14 cellular contexts compared by ENCODE assay signal in the genomic region with DNA sequence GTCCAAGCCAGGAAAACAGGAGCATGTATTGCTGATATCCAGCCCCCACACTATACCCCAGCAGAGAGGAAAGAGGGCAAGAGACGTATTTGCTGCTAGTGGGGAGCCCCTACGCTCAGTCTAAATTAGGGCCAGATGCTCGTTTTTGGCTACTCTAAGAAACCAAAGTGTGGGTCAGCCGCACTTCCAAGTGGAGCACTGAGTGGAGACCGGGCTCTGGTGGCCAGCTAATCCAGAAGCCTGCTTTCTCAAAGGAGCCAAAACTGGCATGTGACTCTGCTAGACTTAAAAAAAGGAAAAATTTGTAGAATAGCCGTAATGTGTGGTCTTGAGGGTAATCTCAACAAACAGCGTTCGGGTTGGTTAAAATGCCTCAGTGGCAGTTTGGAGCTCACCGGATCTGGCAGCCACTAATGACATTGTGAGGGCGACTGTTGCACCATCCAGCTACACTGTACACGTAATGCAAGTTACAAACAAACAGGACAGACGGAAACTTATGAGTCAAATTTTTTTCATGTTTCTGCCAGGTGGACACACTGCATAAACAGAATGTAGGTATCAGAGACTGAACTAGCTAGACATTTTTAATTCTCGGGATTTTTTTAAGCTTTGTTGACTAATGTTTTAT.
"Had no signal": no experiment of that assay in that cellular context is flagged by ENCODE, and none has a peak within 500 bp of the region (broad histone marks: within the 10 kb centered on the region; RNA-seq: fewer than 3 reads in every experiment).

No MANE protein-coding gene starts in this region.

- H3K27ac ChIP-seq: esophagus squamous epithelium, hepatocyte, neural progenitor cell, spleen, upper lobe of left lung had no signal

- H3K27ac Mint-ChIP-seq: activated CD4-positive, alpha-beta memory T cell treated with anti-CD3 and anti-CD28 coated beads for 36 hours; activated naive CD4-positive, alpha-beta T cell treated with anti-CD3 and anti-CD28 coated beads for 36 hours; brain; neural progenitor cell; stimulated activated memory B cell treated with anti-CD40 and anti-IgM and Interleukin-4, amounts not matched to agents 10 μg/mL and 1 μg/mL and 100 μg/mL, for 72 hours had no signal

- H3K36me3 ChIP-seq: esophagus squamous epithelium, neural progenitor cell, spleen, upper lobe of left lung had no signal

- H3K9me3 Mint-ChIP-seq: activated CD4-positive, alpha-beta memory T cell treated with anti-CD3 and anti-CD28 coated beads for 36 hours; stimulated activated memory B cell treated with anti-CD40 and anti-IgM and Interleukin-4, amounts not matched to agents 10 μg/mL and 1 μg/mL and 100 μg/mL, for 72 hours had no signal

- H3K36me3 Mint-ChIP-seq: activated CD4-positive, alpha-beta memory T cell treated with anti-CD3 and anti-CD28 coated beads for 36 hours; brain; neural progenitor cell had no signal

- H3K27me3 ChIP-seq: esophagus squamous epithelium, neural progenitor cell, spleen, upper lobe of left lung had no signal

- H3K4me1 ChIP-seq: spleen had no signal

- H3K27me3 Mint-ChIP-seq: activated CD4-positive, alpha-beta memory T cell treated with anti-CD3 and anti-CD28 coated beads for 36 hours; stimulated activated memory B cell treated with anti-CD40 and anti-IgM and Interleukin-4, amounts not matched to agents 10 μg/mL and 1 μg/mL and 100 μg/mL, for 72 hours had no signal

- H2AFZ ChIP-seq: hepatocyte, neural progenitor cell had no signal

- DNase-seq: activated CD4-positive, alpha-beta memory T cell treated with anti-CD3 and anti-CD28 coated beads for 36 hours; activated naive CD4-positive, alpha-beta T cell treated with anti-CD3 and anti-CD28 coated beads for 36 hours; dermis blood vessel endothelial cell; esophagus squamous epithelium; kidney glomerular epithelial cell; posterior cingulate gyrus; SIG-M5; spleen; stimulated activated CD4-positive, alpha-beta T cell treated with anti-CD3 and anti-CD28 coated beads, Interleukin-1b, Interleukin-23, amount 100 ng/mL, for 48 hours; upper lobe of left lung had no signal

- H3K9ac ChIP-seq: neural progenitor cell had no signal

- ATAC-seq: stimulated activated memory B cell treated with anti-CD40 and anti-IgM and Interleukin-4, amounts not matched to agents 10 μg/mL and 1 μg/mL and 100 μg/mL, for 72 hours had no signal

- H3K4me2 ChIP-seq: hepatocyte, neural progenitor cell had no signal

- H3K4me3 Mint-ChIP-seq: activated CD4-positive, alpha-beta memory T cell treated with anti-CD3 and anti-CD28 coated beads for 36 hours; activated naive CD4-positive, alpha-beta T cell treated with anti-CD3 and anti-CD28 coated beads for 36 hours; brain; neural progenitor cell; stimulated activated memory B cell treated with anti-CD40 and anti-IgM and Interleukin-4, amounts not matched to agents 10 μg/mL and 1 μg/mL and 100 μg/mL, for 72 hours had no signal

- H3K79me2 ChIP-seq: hepatocyte had no signal

- H3K4me1 Mint-ChIP-seq: stimulated activated memory B cell treated with anti-CD40 and anti-IgM and Interleukin-4, amounts not matched to agents 10 μg/mL and 1 μg/mL and 100 μg/mL, for 72 hours had no signal

- H3K4me3 ChIP-seq: esophagus squamous epithelium, hepatocyte, neural progenitor cell, spleen, upper lobe of left lung had no signal
